Comparison of ENCODE assay signal across 1 cellular context in genomic region chr17:82881292-82881823, GRCh38.
TF ChIP-seq lines count a peak whose summit lies in the region.

No MANE protein-coding gene starts in this region.

TF ChIP-seq in WTC11, 78 proteins besides CTCF, POLR2A, EP300 and RAD21 (continued from another document):
- TF ChIP-seq FOXJ3 (CRISPR knock-in tag; IDR thresholded peaks at IDR 0.05; ENCODE audit: borderline replicate concordance) (no peak), ZBTB21 (CRISPR knock-in tag; IDR thresholded peaks at IDR 0.05; ENCODE audit: borderline replicate concordance) (no peak), ZMAT4 (CRISPR knock-in tag; IDR thresholded peaks at IDR 0.05) (no peak), ZSCAN18 (CRISPR knock-in tag; IDR thresholded peaks at IDR 0.05) (no peak)
TF ChIP-seq in WTC11: peak in this region for 0.
